1 cellular context compared by ENCODE assay signal in the genomic region with DNA sequence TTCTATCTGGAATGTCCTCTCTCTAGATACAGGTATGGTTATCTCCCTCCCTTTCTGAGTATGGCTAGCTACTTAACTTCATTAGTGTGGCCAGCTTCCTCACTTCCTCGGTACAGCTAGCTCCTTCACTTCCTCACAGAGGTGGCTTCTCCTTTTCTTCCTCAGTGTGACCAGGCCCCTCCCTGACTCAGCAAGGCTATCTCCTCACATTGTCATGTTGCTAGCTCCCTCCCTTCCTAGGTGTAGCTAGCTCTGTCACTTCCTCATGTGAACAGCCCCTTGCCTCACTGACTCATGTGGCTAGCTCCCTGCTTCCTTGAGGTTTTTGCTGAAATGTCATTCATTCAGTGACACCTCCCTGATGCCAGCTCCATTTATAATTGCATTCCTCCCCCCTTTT.
TF ChIP-seq lines count a peak whose summit lies in the region.

No MANE protein-coding gene starts in this region.

TF ChIP-seq in IMR-90, 13 proteins besides CTCF, POLR2A, EP300 and RAD21 (continued from another document):
- TF ChIP-seq, protein P1, sequence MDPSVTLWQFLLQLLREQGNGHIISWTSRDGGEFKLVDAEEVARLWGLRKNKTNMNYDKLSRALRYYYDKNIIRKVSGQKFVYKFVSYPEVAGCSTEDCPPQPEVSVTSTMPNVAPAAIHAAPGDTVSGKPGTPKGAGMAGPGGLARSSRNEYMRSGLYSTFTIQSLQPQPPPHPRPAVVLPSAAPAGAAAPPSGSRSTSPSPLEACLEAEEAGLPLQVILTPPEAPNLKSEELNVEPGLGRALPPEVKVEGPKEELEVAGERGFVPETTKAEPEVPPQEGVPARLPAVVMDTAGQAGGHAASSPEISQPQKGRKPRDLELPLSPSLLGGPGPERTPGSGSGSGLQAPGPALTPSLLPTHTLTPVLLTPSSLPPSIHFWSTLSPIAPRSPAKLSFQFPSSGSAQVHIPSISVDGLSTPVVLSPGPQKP (IDR thresholded peaks at IDR 0.05; ENCODE audit: borderline replicate concordance, low read depth, low read length): no peak
- no peak for TF ChIP-seq CHD1 (IDR thresholded peaks at IDR 0.05; ENCODE audit: low read depth, low read length)
